Comparison of ENCODE assay signal across 8 cellular contexts in genomic region chr20:45345104-45345936, GRCh38. TPM values are rescaled to one million over a fixed set of nuclear protein-coding genes. Genes with fewer than 3 reads are reported as not detected.
A peak's percentile ranks its signal among the peaks of the same experiment; 100 is the strongest.
DNase-seq lines count a peak whose midpoint lies in the region; ATAC-seq and TF ChIP-seq lines count a peak whose summit lies in the region.

No MANE protein-coding gene starts in this region.

- H3K9me3 ChIP-seq in heart left ventricle (no peaks in the 10 kb centered on the region), lung (ENCODE audit: control insufficient read depth in 2 of 2, insufficient read depth in 1 of 2, low read length in 1 of 2) (no peaks in the 10 kb centered on the region)

- DNase-seq in heart left ventricle (peak in 2 of 5 donors; percentile 33 to 45), Right ventricle myocardium superior (no peak), T47D (ENCODE audit: low read depth in 1 of 2, low spot score in 1 of 2) (peak; percentile 80 to 88), lung (ENCODE audit: low spot score) (peak; percentile 89), activated gamma-delta T cell treated with Interleukin-2 at 50 U/mL for 16 hours (no peak), activated gamma-delta T cell (lab: John Stamatoyannopoulos, UW) (no peak), NCI-H2107 (lab: John Stamatoyannopoulos, UW) (no peak)

- intact Hi-C loops in heart left ventricle (cut with DNase I) (loop anchor here in 1 of 10 donors (10.0 kb wide), 1 partner anchor 449 kb away; the partner anchor contains the start of genes DNTTIP1 and WFDC3), Right ventricle myocardium superior (cut with DNase I) (no loop called here)

- H3K4me1 ChIP-seq in heart left ventricle: peaks cover 3 to 79% (median 62%) of the 10 kb centered on the region in 12 donors
- peaks cover 11 to 14% of the 10 kb centered on the region in 2 donors for H3K4me1 ChIP-seq in lung (ENCODE audit: control insufficient read depth in 2 of 2, insufficient read depth in 2 of 2, low read length in 2 of 2)
- H3K4me1 ChIP-seq in urinary bladder (ENCODE audit: insufficient read depth): no peaks in the 10 kb centered on the region

- no peak for TF ChIP-seq POLR2A in heart left ventricle (IDR thresholded peaks at IDR 0.05)

- H3K4me3 ChIP-seq in heart left ventricle (peak overlapping the region in 11 of 12 donors; percentile 3 to 95 (median 77)), lung (no peak overlapping the region), urinary bladder (ENCODE audit: low read depth, low read length) (no peak overlapping the region)

- H3K27ac ChIP-seq in heart left ventricle (peak overlapping the region; percentile 84 to 97 (median 95)), lung (ENCODE audit: low read depth in 1 of 2, low read length in 1 of 2) (peak overlapping the region; percentile 89 to 96), urinary bladder (ENCODE audit: low read depth) (peak overlapping the region; percentile 91)

- H3K27me3 ChIP-seq in heart left ventricle (no peaks in the 10 kb centered on the region), lung (ENCODE audit: control insufficient read depth, insufficient read depth) (no peaks in the 10 kb centered on the region)

- WGBS in heart left ventricle, 4 donors: 32 to 52% (median 45%) methylated on average over 9 of the region's 9 CpGs
- WGBS in lung, 2 donors: 55 to 76% methylated on average over 9 of the region's 9 CpGs
- WGBS in urinary bladder: 69% methylated on average over 9 of the region's 9 CpGs

- TF ChIP-seq CTCF in heart left ventricle (IDR thresholded peaks at IDR 0.05): no peak
- TF ChIP-seq CTCF in lung (IDR thresholded peaks at IDR 0.05; ENCODE audit: control extremely low read depth, extremely low read depth): no peak

- peak in 2 of 4 donors; percentile 16 to 23 for ATAC-seq in heart left ventricle
- ATAC-seq in Right ventricle myocardium superior (ENCODE audit: poor library complexity): no peak
- ATAC-seq in lung (ENCODE audit: insufficient read depth, low FRiP score): no peak

- H3K36me3 ChIP-seq in heart left ventricle (no peaks in the 10 kb centered on the region), lung (ENCODE audit: control insufficient read depth in 2 of 2, insufficient read depth in 2 of 2, low read length in 2 of 2) (peaks cover 0 to 3% of the 10 kb centered on the region in 2 donors), urinary bladder (ENCODE audit: insufficient read depth) (no peaks in the 10 kb centered on the region)

- in situ Hi-C loops in T47D (cut with HindIII; ENCODE audit: low pct_unique_long_range_greater_than_20kb, low sequenced_read_pairs): no loop called here

RNA-seq across cellular contexts. Expression of gene SDC4, which starts 2.9 kb away (rescaled TPM):
- total RNA-seq in heart left ventricle (100 to 1,000 TPM in 2 of 9 donors, 10 to 100 TPM in 7; 62.1 to 140 (median 94.1) TPM), Right ventricle myocardium superior (80.7 TPM), lung (100 to 1,000 TPM; 250 to 313 TPM), urinary bladder (28.9 TPM)
- polyA plus RNA-seq in heart left ventricle (100 to 1,000 TPM in 1 of 2 donors, 10 to 100 TPM in 1; 44.3 to 139 TPM), lung (100 to 1,000 TPM; 239 to 258 TPM), urinary bladder (110 TPM)

RNA-seq across cellular contexts. Expression of gene SYS1, which starts 17.6 kb away (rescaled TPM):
- total RNA-seq in heart left ventricle (10 to 100 TPM; 16.4 to 54.0 (median 23.0) TPM), Right ventricle myocardium superior (25.3 TPM), lung (10 to 100 TPM; 21.3 to 45.5 TPM), urinary bladder (19.5 TPM)
- polyA plus RNA-seq in heart left ventricle (10 to 100 TPM; 12.6 to 68.8 TPM), lung (10 to 100 TPM; 24.9 to 57.5 TPM), urinary bladder (39.4 TPM)

RNA-seq across cellular contexts. Expression of gene TP53TG5, which starts 32.8 kb away (rescaled TPM):
- total RNA-seq in heart left ventricle: 1 to 10 TPM in 2 of 9 donors, under 1 TPM in 5, not detected in 2; 0.32 to 3.2 (median 0.76) TPM
- 1 to 10 TPM in 1 of 2 donors, under 1 TPM in 1; 0.40 to 1.5 TPM for polyA plus RNA-seq in heart left ventricle
- 1.2 TPM for total RNA-seq in Right ventricle myocardium superior
- total RNA-seq in lung: not detected
- under 1 TPM; 0.03 to 0.28 TPM for polyA plus RNA-seq in lung
- total RNA-seq in urinary bladder: 0.69 TPM
- polyA plus RNA-seq in urinary bladder: 0.96 TPM

RNA-seq across cellular contexts. Expression of gene MATN4, which starts 37.2 kb away (rescaled TPM):
- total RNA-seq in heart left ventricle: not detected
- polyA plus RNA-seq in heart left ventricle: not detected
- total RNA-seq in Right ventricle myocardium superior: not detected
- total RNA-seq in lung: under 1 TPM; 0.46 to 0.49 TPM
- polyA plus RNA-seq in lung: under 1 TPM; 0.14 to 0.24 TPM
- 1.5 TPM for total RNA-seq in urinary bladder
- polyA plus RNA-seq in urinary bladder: 0.58 TPM

RNA-seq across cellular contexts. Expression of gene RBPJL, which starts 38.7 kb away (rescaled TPM):
- total RNA-seq in heart left ventricle (not detected), Right ventricle myocardium superior (not detected), lung (under 1 TPM in 1 of 2 donors, not detected in 1; 0.12 TPM), urinary bladder (not detected)
- polyA plus RNA-seq in heart left ventricle (not detected), lung (not detected), urinary bladder (not detected)

Comparison
In these comparisons a context has a peak if more than half of its experiments do, and no peak if none do; other contexts are left out.
1. DNase-seq: peak in T47D (2 of 2) and lung (single experiment); none in Right ventricle myocardium superior (single experiment), activated gamma-delta T cell treated with Interleukin-2 at 50 U/mL for 16 hours (single experiment), activated gamma-delta T cell (single experiment) and NCI-H2107 (single experiment).
2. H3K4me3 ChIP-seq: peak in heart left ventricle (11 of 12); none in lung (single experiment) and urinary bladder (single experiment).
3. Peak in every context shown above with its lines, with median percentiles within 50 percentile points of each other: H3K27ac ChIP-seq.